Comparison of ENCODE assay signal across 8 cellular contexts in genomic region chr3:9793161-9793781, GRCh38. TPM values are rescaled to one million over a fixed set of nuclear protein-coding genes. Genes with fewer than 3 reads are reported as not detected.
DNase-seq lines count a peak whose midpoint lies in the region; ATAC-seq and TF ChIP-seq lines count a peak whose summit lies in the region.

No MANE protein-coding gene starts in this region.

- POLR2A ChIA-PET in RWPE1 (lab: Yijun Ruan, JAX; ENCODE audit: low non-redundant PET): interaction anchor here (0.6 to 0.9 kb wide), 2 partner anchors 10 to 172 kb away, joined by 3 read pairs; no protein-coding TSS in a partner anchor

- TF ChIP-seq POLR2A in right lobe of liver (IDR thresholded peaks at IDR 0.05): no peak

- DNase-seq in AG10803 (ENCODE audit: low read depth): peak; percentile 59
- no peak for DNase-seq in RWPE1 (ENCODE audit: low spot score)
- peak; percentile 22 for DNase-seq in cerebellum (ENCODE audit: low spot score)
- no peak for DNase-seq in right lobe of liver
- no peak for DNase-seq in stimulated activated naive CD4-positive, alpha-beta T cell treated with Interleukin-2 at 50 U/mL for 16 hours (lab: John Stamatoyannopoulos, UW)
- no peak for DNase-seq in SHP77 treated with DMSO at 0.1 percent for 48 hours (lab: John Stamatoyannopoulos, UW)

- H3K27me3 ChIP-seq in right lobe of liver (no peaks in the 10 kb centered on the region), thymus (ENCODE audit: control insufficient read depth, insufficient read depth) (no peaks in the 10 kb centered on the region)

- under 1% methylated on average over 21 of the region's 23 CpGs for WGBS in right lobe of liver (ENCODE audit: insufficient coverage, low coverage, low lambda C conversion rate, missing lambda C conversion rate)
- 2% methylated on average over 23 of the region's 23 CpGs for WGBS in thymus

- TF ChIP-seq CTCF in AG10803 (conservative IDR thresholded peaks at IDR 0.05; ENCODE audit: low read length): no peak
- no peak for TF ChIP-seq CTCF in RWPE1 (conservative IDR thresholded peaks at IDR 0.05; ENCODE audit: low read depth)
- no peak for TF ChIP-seq CTCF in right lobe of liver (IDR thresholded peaks at IDR 0.05)

- H3K4me1 ChIP-seq in right lobe of liver: peaks cover 0 to 14% (median 8%) of the 10 kb centered on the region in 4 donors
- H3K4me1 ChIP-seq in thymus (ENCODE audit: control insufficient read depth, insufficient read depth, low read length): peaks cover 15% of the 10 kb centered on the region

- H3K27ac ChIP-seq in RWPE1: peak overlapping the region; percentile 91
- peak overlapping the region; percentile 92 to 99 (median 99) for H3K27ac ChIP-seq in right lobe of liver
- H3K27ac ChIP-seq in thymus (ENCODE audit: low read depth): peak overlapping the region; percentile 99

- ATAC-seq in GM21528 (IDR thresholded peaks at IDR 0.05; ENCODE audit: low FRiP score, unreplicated experiment) (peak; percentile 8), right lobe of liver (peak; percentile 0 to 10 (median 7))

- H3K36me3 ChIP-seq in right lobe of liver (peaks cover 0 to 32% (median 13%) of the 10 kb centered on the region in 4 donors), thymus (ENCODE audit: control insufficient read depth, insufficient read depth) (peaks cover 32% of the 10 kb centered on the region)

- peak overlapping the region; percentile 99 for H3K4me3 ChIP-seq in AG10803 (ENCODE audit: low read length)
- peak overlapping the region; percentile 78 to 94 (median 84) for H3K4me3 ChIP-seq in right lobe of liver
- H3K4me3 ChIP-seq in thymus (ENCODE audit: low read length): peak overlapping the region; percentile 82

- intact Hi-C loops in right lobe of liver (cut with DNase I): no loop called here

- H3K9me3 ChIP-seq in right lobe of liver (no peaks in the 10 kb centered on the region), thymus (ENCODE audit: control insufficient read depth) (peaks cover 1% of the 10 kb centered on the region)

- CTCF ChIA-PET in RWPE1 (lab: Yijun Ruan, JAX): interaction anchor here (0.6 to 0.7 kb wide), 3 partner anchors 21 to 290 kb away, joined by 4 to 5 read pairs (median 4); no protein-coding TSS in a partner anchor

RNA-seq across cellular contexts. Expression of gene ARPC4, which starts 0.4 kb away (rescaled TPM):
- total RNA-seq in cerebellum (68.0 TPM), right lobe of liver (10 to 100 TPM; 42.0 to 80.3 (median 57.3) TPM)
- 106 TPM for polyA plus RNA-seq in thymus

RNA-seq across cellular contexts. Expression of gene TADA3, which starts 1.0 kb away (rescaled TPM):
- 21.4 TPM for total RNA-seq in cerebellum
- 10 to 100 TPM; 24.6 to 43.8 (median 28.1) TPM for total RNA-seq in right lobe of liver
- polyA plus RNA-seq in thymus: 47.6 TPM

RNA-seq across cellular contexts. Expression of gene TTLL3, which starts 16.8 kb away (rescaled TPM):
- total RNA-seq in cerebellum: 29.8 TPM
- 10 to 100 TPM in 3 of 6 experiments, 1 to 10 TPM in 3; 4.5 to 11.0 (median 8.6) TPM for total RNA-seq in right lobe of liver
- polyA plus RNA-seq in thymus: 84.0 TPM

RNA-seq across cellular contexts. Expression of gene CAMK1, which starts 23.5 kb away (rescaled TPM):
- 12.2 TPM for total RNA-seq in cerebellum
- total RNA-seq in right lobe of liver: 10 to 100 TPM; 10.8 to 33.4 (median 24.5) TPM
- polyA plus RNA-seq in thymus: 11.9 TPM

RNA-seq across cellular contexts. Expression of gene OGG1, which starts 43.5 kb away (rescaled TPM):
- total RNA-seq in cerebellum (62.0 TPM), right lobe of liver (10 to 100 TPM; 12.3 to 27.8 (median 15.7) TPM)
- polyA plus RNA-seq in thymus: 16.6 TPM

Comparison
In these comparisons a context has a peak if more than half of its experiments do, and no peak if none do; other contexts are left out.
1. DNase-seq: peak in AG10803 (single experiment) and cerebellum (single experiment); none in RWPE1 (single experiment), right lobe of liver (0 of 3), stimulated activated naive CD4-positive, alpha-beta T cell treated with Interleukin-2 at 50 U/mL for 16 hours (single experiment) and SHP77 treated with DMSO at 0.1 percent for 48 hours (single experiment).
2. Peak in every context shown above with its lines, with median percentiles within 50 percentile points of each other: H3K4me3 ChIP-seq and H3K27ac ChIP-seq.